ENCODE assay signal across 21 cellular contexts in the genomic region with DNA sequence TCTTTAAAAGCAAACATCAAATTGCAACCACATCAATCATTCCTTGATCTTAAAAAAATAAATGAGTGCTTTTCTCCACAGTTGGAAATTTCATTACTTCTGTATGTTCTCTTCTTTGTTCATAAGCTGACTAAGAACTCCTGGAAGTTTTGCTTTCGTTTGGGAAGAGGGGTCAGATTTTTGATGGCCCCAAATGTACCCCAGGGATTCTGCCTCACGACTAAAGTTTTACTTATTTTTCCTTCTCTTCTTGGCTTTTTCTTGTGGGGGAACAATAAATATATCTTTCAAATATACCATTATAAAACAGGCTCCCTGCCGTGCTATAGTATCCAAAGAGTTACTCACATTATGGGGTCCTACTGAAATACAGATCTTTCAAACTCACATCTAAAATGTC.
DNase-seq lines count a peak whose midpoint lies in the region; TF ChIP-seq lines count a peak whose summit lies in the region.
"Had no signal": no experiment of that assay in that cellular context is flagged by ENCODE, and none has a peak within 500 bp of the region (broad histone marks: within the 10 kb centered on the region; RNA-seq: fewer than 3 reads in every experiment).

No MANE protein-coding gene starts in this region.

- H4K20me1 ChIP-seq in osteoblast (ENCODE audit: insufficient read depth, low read length) = no peaks in the 10 kb centered on the region

- no peak overlapping the region for H2AFZ ChIP-seq in osteoblast (ENCODE audit: low read length)

- no peaks in the 10 kb centered on the region for H3K27me3 ChIP-seq in osteoblast (ENCODE audit: insufficient read depth, low read length)
- H3K27me3 ChIP-seq: BE2C had no signal

- H3K4me2 ChIP-seq in osteoblast (ENCODE audit: insufficient read depth, low read length) = peak overlapping the region; percentile 20

- H3K27ac Mint-ChIP-seq in HFFc6 = peak overlapping the region; percentile 3; the same call in 1 of the 2 replicates
- H3K27ac Mint-ChIP-seq: CD4-positive, CD25-positive, alpha-beta regulatory T cell had no signal

- H3K4me1 Mint-ChIP-seq in HFFc6 (ENCODE audit: low read depth) = peaks cover 70% of the 10 kb centered on the region
- H3K4me1 Mint-ChIP-seq: CD4-positive, CD25-positive, alpha-beta regulatory T cell had no signal

- DNase-seq in A172 (ENCODE audit: low spot score) = peak; percentile 40
- DNase-seq in HFFc6 = no peak
- peak; percentile 45 for DNase-seq in brain pericyte (ENCODE audit: low read depth, low spot score)
- DNase-seq in osteoblast (ENCODE audit: insufficient read length, low spot score, missing footprints) = no peak
- DNase-seq in activated CD4-positive, alpha-beta T cell treated with anti-CD3 and anti-CD28 coated beads, Interleukin-2, amount 50 U/mL, for 1 hour = no peak
- DNase-seq in NCI-H446 treated with DMSO at 0.1 percent for 48 hours (lab: John Stamatoyannopoulos, UW) = no peak
- DNase-seq in activated CD4-positive, alpha-beta T cell treated with anti-CD3 and anti-CD28 coated beads for 4 hours = no peak
- no peak for DNase-seq in NCI-H1694 treated with DMSO at 0.1 percent for 48 hours (lab: John Stamatoyannopoulos, UW)
- DNase-seq: 8988T; BE2C; CD4-positive, CD25-positive, alpha-beta regulatory T cell; COR-L47; DMS 273 treated with DMSO at 0.1 percent for 48 hours; DND-41; H7; NCI-H1417; NCI-H187 treated with DMSO at 0.1 percent for 48 hours; NCI-H226; NCI-H524 treated with DMSO at 0.1 percent for 48 hours; PC-3; RPMI8226 had no signal

- H3K9me3 Mint-ChIP-seq in HFFc6 = no peaks in the 10 kb centered on the region

- H3K27ac ChIP-seq in osteoblast (ENCODE audit: low read depth, low read length) = no peak overlapping the region

- no peaks in the 10 kb centered on the region for H3K9me3 ChIP-seq in osteoblast (ENCODE audit: low read depth, low read length)
- H3K9me3 ChIP-seq: BE2C had no signal

- 0 out of 2 replicates have a peak, but pooled peaks cover 9% of the 10 kb centered on the region for H3K36me3 Mint-ChIP-seq in HFFc6 (ENCODE audit: low read depth)
- H3K36me3 Mint-ChIP-seq: CD4-positive, CD25-positive, alpha-beta regulatory T cell had no signal

- no peaks in the 10 kb centered on the region for H3K36me3 ChIP-seq in osteoblast (ENCODE audit: insufficient read depth, low read length)
- H3K36me3 ChIP-seq: BE2C had no signal

- no peak overlapping the region for H3K4me3 Mint-ChIP-seq in HFFc6
- H3K4me3 Mint-ChIP-seq: CD4-positive, CD25-positive, alpha-beta regulatory T cell had no signal

- H3K27me3 Mint-ChIP-seq in HFFc6 (ENCODE audit: insufficient read depth) = no peaks in the 10 kb centered on the region
- H3K27me3 Mint-ChIP-seq: CD4-positive, CD25-positive, alpha-beta regulatory T cell had no signal

- H3K79me2 ChIP-seq in osteoblast (ENCODE audit: insufficient read depth, low read length) = no peaks in the 10 kb centered on the region

- no peak overlapping the region for H3K4me3 ChIP-seq in osteoblast (ENCODE audit: insufficient read depth, low read length)

- TF ChIP-seq CTCF in HFFc6 (IDR thresholded peaks at IDR 0.05) = no peak
- TF ChIP-seq CTCF in osteoblast (IDR thresholded peaks at IDR 0.05; ENCODE audit: extremely low read depth, low read depth, low read length) = no peak

- peaks cover 30% of the 10 kb centered on the region for H3K4me1 ChIP-seq in osteoblast (ENCODE audit: insufficient read depth, low read length)

Comparison
In these comparisons a context has a peak if more than half of its experiments do, and no peak if none do; other contexts are left out.
1. DNase-seq: peak in A172 (single experiment) and brain pericyte (single experiment); none in HFFc6 (single experiment), osteoblast (single experiment), activated CD4-positive, alpha-beta T cell treated with anti-CD3 and anti-CD28 coated beads, Interleukin-2, amount 50 U/mL, for 1 hour (single experiment), NCI-H446 treated with DMSO at 0.1 percent for 48 hours (single experiment), activated CD4-positive, alpha-beta T cell treated with anti-CD3 and anti-CD28 coated beads for 4 hours (0 of 2) and NCI-H1694 treated with DMSO at 0.1 percent for 48 hours (single experiment).